ENCODE assay signal across 13 cellular contexts in the genomic region with DNA sequence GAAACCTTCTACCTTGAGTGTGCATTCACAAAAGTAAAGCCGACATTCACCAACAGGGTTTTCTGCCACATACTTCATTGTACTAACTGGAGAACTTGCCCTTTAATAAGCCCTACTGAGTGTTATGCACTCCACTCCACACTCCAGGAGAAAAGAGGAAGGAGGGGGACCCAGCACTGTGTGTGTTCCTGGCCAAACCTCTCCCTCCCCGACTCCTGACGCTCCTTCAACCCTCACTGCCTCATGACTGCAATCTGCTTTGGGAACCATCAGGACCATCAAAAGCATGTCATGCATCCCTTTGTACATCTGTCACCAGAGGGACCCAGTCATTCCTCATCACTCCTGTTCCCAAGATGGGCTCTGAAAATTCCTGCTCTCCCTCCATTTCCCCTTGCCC.
"Had no signal": no experiment of that assay in that cellular context is flagged by ENCODE, and none has a peak within 500 bp of the region (broad histone marks: within the 10 kb centered on the region; RNA-seq: fewer than 3 reads in every experiment).

No MANE protein-coding gene starts in this region.

- H3K27me3 ChIP-seq: adrenal gland, esophagus squamous epithelium, pancreas, thyroid gland had no signal

- H3K4me3 ChIP-seq: adrenal gland, esophagus squamous epithelium, left ventricle myocardium inferior, pancreas, thyroid gland had no signal

- H3K4me1 ChIP-seq: esophagus squamous epithelium had no signal

- DNase-seq: activated CD4-positive, alpha-beta T cell treated with anti-CD3 and anti-CD28 coated beads for 36 hours; activated CD4-positive, alpha-beta T cell treated with anti-CD3 and anti-CD28 coated beads, Interleukin-2, amount 50 U/mL, for 48 hours; activated gamma-delta T cell; effector memory CD4-positive, alpha-beta T cell; esophagus squamous epithelium; left ventricle myocardium inferior; naive thymus-derived CD8-positive, alpha-beta T cell; stimulated activated naive CD4-positive, alpha-beta T cell; thyroid gland had no signal

- H3K9me3 ChIP-seq: adrenal gland, esophagus squamous epithelium, left ventricle myocardium inferior, pancreas, thyroid gland had no signal

- H3K36me3 ChIP-seq: adrenal gland, esophagus squamous epithelium, left ventricle myocardium inferior, pancreas, thyroid gland had no signal

- ATAC-seq: activated CD4-positive, alpha-beta T cell treated with anti-CD3 and anti-CD28 coated beads for 36 hours; activated naive CD4-positive, alpha-beta T cell treated with anti-CD3 and anti-CD28 coated beads, Interleukin-2, amount 50 U/mL, for 72 hours; naive thymus-derived CD8-positive, alpha-beta T cell; WTC11 had no signal

- H3K27ac ChIP-seq: esophagus squamous epithelium, left ventricle myocardium inferior, thyroid gland had no signal
